27 cellular contexts compared by ENCODE assay signal in the genomic region with DNA sequence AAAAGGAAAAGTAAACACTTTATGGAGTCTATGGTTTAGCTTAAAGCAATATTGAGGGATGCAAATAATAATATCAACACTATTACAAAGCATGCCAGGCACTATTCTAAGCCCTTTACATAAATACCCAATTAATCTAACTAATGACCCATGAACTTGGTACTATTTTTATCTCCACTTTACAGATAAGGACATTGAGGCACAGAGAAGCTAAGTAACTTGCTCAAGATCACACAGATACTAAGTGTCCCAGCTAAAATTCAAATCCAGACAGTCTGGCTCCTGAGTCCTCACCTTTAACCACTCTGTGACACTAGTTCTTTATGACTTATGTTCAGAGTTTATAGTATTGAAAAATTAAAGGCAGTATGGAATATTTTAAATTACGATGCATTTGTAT. TPM values are rescaled to one million over a fixed set of nuclear protein-coding genes. Genes with fewer than 3 reads are reported as not detected.
"Had no signal": no experiment of that assay in that cellular context is flagged by ENCODE, and none has a peak within 500 bp of the region (broad histone marks: within the 10 kb centered on the region; RNA-seq: fewer than 3 reads in every experiment).

No MANE protein-coding gene starts in this region.

- H3K9me3 Mint-ChIP-seq: activated T-helper 1 cell treated with anti-CD3 and anti-CD28 coated beads, Interleukin-12 subunit alpha, Interleukin-12 subunit beta, Interleukin-2, Interleukin-4 antibody, amounts not matched to agents 30 ng/mL and 10 ng/mL and 1 ng/mL, durations not matched to agents 14 hours and 24 hours and 36 hours; effector memory CD8-positive, alpha-beta T cell; nephron progenitor cell; stimulated activated naive CD8-positive, alpha-beta T cell treated with anti-CD3 and anti-CD28 coated beads, Interleukin-15, amount 100 ng/mL, for 72 hours had no signal

- H3K27me3 Mint-ChIP-seq: activated naive CD8-positive, alpha-beta T cell; effector memory CD8-positive, alpha-beta T cell; stimulated activated naive CD8-positive, alpha-beta T cell treated with anti-CD3 and anti-CD28 coated beads, Interleukin-15, amount 100 ng/mL, for 72 hours had no signal

- H3K4me3 ChIP-seq: adrenal gland, ascending aorta, esophagus muscularis mucosa, left ventricle myocardium inferior, pancreas, psoas muscle, right atrium auricular region, tibial artery had no signal

- H3K27me3 ChIP-seq: adrenal gland, ascending aorta, brain microvascular endothelial cell, esophagus muscularis mucosa, pancreas, right atrium auricular region, tibial artery had no signal

- DNase-seq: activated CD4-positive, alpha-beta T cell treated with anti-CD3 and anti-CD28 coated beads for 4 hours; activated CD4-positive, alpha-beta T cell treated with anti-CD3 and anti-CD28 coated beads, Interleukin-2, amount 50 U/mL, for 48 hours; activated CD8-positive, alpha-beta memory T cell treated with anti-CD3 and anti-CD28 coated beads, Interleukin-2, amount 50 U/mL, for 48 hours; activated gamma-delta T cell treated with Interleukin-2 at 50 U/mL for 16 hours; adrenal gland; brain microvascular endothelial cell; central memory CD4-positive, alpha-beta T cell; effector memory CD8-positive, alpha-beta T cell; glutamatergic neuron; hippocampal formation; kidney glomerular epithelial cell; left ventricle myocardium inferior; mammary epithelial cell; nephron progenitor cell; pancreas; psoas muscle; stimulated activated CD4-positive, alpha-beta T cell treated with anti-CD3 and anti-CD28 coated beads, Interleukin-1b, Interleukin-23, amount 100 ng/mL, for 48 hours; stimulated activated naive CD8-positive, alpha-beta T cell treated with anti-CD3 and anti-CD28 coated beads, Interleukin-15, amount 100 ng/mL, for 72 hours; T-helper 1 cell; T-helper 9 cell; tibial artery had no signal

- H3K9me3 ChIP-seq: adrenal gland, ascending aorta, esophagus muscularis mucosa, left ventricle myocardium inferior, pancreas, psoas muscle, right atrium auricular region, tibial artery had no signal

- ATAC-seq: effector memory CD8-positive, alpha-beta T cell; pancreas; psoas muscle; stimulated activated naive CD8-positive, alpha-beta T cell treated with anti-CD3 and anti-CD28 coated beads, Interleukin-15, amount 100 ng/mL, for 72 hours had no signal

- H3K27ac Mint-ChIP-seq: activated T-helper 1 cell treated with anti-CD3 and anti-CD28 coated beads, Interleukin-12 subunit alpha, Interleukin-12 subunit beta, Interleukin-2, Interleukin-4 antibody, amounts not matched to agents 30 ng/mL and 10 ng/mL and 1 ng/mL, durations not matched to agents 14 hours and 24 hours and 36 hours; effector memory CD8-positive, alpha-beta T cell; nephron progenitor cell; stimulated activated naive CD8-positive, alpha-beta T cell treated with anti-CD3 and anti-CD28 coated beads, Interleukin-15, amount 100 ng/mL, for 72 hours had no signal

- H3K4me3 Mint-ChIP-seq: activated T-helper 1 cell treated with anti-CD3 and anti-CD28 coated beads, Interleukin-12 subunit alpha, Interleukin-12 subunit beta, Interleukin-2, Interleukin-4 antibody, amounts not matched to agents 30 ng/mL and 10 ng/mL and 1 ng/mL, durations not matched to agents 14 hours and 24 hours and 36 hours; effector memory CD8-positive, alpha-beta T cell; nephron progenitor cell had no signal

- H3K27ac ChIP-seq: adrenal gland, ascending aorta, brain microvascular endothelial cell, esophagus muscularis mucosa, left ventricle myocardium inferior, pancreas, psoas muscle, right atrium auricular region, tibial artery had no signal

RNA-seq across cellular contexts. Expression of a gene that starts 5.7 kb away (rescaled TPM):
- total RNA-seq: ascending aorta, left ventricle myocardium inferior, psoas muscle, urinary bladder had no signal
